1 cellular context compared by ENCODE assay signal in the genomic region with DNA sequence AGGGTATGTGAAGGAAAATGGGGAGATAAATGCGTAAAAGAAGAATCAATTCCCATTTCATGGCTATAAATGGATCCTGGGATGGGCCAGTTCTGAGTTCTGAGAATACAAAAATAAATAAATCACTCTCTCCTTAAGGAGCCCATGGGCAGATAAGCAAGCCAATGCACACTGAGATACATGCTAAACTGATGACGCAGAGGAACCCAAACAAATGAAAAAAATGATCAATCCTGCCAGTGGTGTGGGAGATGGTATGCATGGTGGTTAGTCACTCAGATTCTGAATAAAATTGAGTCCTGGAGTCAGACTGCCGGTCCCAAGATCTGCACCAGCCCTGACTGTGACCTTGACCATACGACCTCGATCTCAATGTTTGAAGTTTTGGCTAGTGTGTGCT.
A peak's percentile ranks its signal among the peaks of the same experiment; 100 is the strongest.
TF ChIP-seq lines count a peak whose summit lies in the region.

No MANE protein-coding gene starts in this region.

TF ChIP-seq in SK-N-SH, 30 proteins besides CTCF, POLR2A, EP300 and RAD21:
- TF ChIP-seq GABPA (IDR thresholded peaks at IDR 0.05; ENCODE audit: low read depth) (no peak), NFIC (IDR thresholded peaks at IDR 0.05; ENCODE audit: borderline replicate concordance) (no peak), MXI1 (IDR thresholded peaks at IDR 0.05; ENCODE audit: low read depth, low read length) (no peak), SMC3 (IDR thresholded peaks at IDR 0.05; ENCODE audit: low read depth, low read length) (no peak), NRF1 (IDR thresholded peaks at IDR 0.05; ENCODE audit: low read depth, low read length) (no peak), FOSL2 (IDR thresholded peaks at IDR 0.05; ENCODE audit: borderline replicate concordance, low read depth) (peak; percentile 48; the same call in 1 of the 2 replicates), TCF12 (IDR thresholded peaks at IDR 0.05) (peak; percentile 58), MEF2A (IDR thresholded peaks at IDR 0.05; ENCODE audit: borderline replicate concordance, low read depth) (no peak), JUND (IDR thresholded peaks at IDR 0.05) (peak; percentile 45; the same call in 1 of the 2 replicates), RFX5 (IDR thresholded peaks at IDR 0.05; ENCODE audit: low read length) (no peak), SIN3A (IDR thresholded peaks at IDR 0.05; ENCODE audit: borderline replicate concordance, low read depth, low read length) (no peak), YY1 (IDR thresholded peaks at IDR 0.05; ENCODE audit: low read depth) (no peak), TAF1 (IDR thresholded peaks at IDR 0.05; ENCODE audit: borderline replicate concordance, low read depth, low read length) (no peak)
- TF ChIP-seq, protein P1, sequence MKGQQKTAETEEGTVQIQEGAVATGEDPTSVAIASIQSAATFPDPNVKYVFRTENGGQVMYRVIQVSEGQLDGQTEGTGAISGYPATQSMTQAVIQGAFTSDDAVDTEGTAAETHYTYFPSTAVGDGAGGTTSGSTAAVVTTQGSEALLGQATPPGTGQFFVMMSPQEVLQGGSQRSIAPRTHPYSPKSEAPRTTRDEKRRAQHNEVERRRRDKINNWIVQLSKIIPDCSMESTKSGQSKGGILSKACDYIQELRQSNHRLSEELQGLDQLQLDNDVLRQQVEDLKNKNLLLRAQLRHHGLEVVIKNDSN (IDR thresholded peaks at IDR 0.05; ENCODE audit: borderline replicate concordance, low read depth), result no peak
- TF ChIP-seq, protein P2, sequence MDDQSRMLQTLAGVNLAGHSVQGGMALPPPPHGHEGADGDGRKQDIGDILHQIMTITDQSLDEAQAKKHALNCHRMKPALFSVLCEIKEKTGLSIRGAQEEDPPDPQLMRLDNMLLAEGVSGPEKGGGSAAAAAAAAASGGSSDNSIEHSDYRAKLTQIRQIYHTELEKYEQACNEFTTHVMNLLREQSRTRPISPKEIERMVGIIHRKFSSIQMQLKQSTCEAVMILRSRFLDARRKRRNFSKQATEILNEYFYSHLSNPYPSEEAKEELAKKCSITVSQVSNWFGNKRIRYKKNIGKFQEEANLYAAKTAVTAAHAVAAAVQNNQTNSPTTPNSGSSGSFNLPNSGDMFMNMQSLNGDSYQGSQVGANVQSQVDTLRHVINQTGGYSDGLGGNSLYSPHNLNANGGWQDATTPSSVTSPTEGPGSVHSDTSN (IDR thresholded peaks at IDR 0.05), result peak; percentile 81
- TF ChIP-seq, protein P3, sequence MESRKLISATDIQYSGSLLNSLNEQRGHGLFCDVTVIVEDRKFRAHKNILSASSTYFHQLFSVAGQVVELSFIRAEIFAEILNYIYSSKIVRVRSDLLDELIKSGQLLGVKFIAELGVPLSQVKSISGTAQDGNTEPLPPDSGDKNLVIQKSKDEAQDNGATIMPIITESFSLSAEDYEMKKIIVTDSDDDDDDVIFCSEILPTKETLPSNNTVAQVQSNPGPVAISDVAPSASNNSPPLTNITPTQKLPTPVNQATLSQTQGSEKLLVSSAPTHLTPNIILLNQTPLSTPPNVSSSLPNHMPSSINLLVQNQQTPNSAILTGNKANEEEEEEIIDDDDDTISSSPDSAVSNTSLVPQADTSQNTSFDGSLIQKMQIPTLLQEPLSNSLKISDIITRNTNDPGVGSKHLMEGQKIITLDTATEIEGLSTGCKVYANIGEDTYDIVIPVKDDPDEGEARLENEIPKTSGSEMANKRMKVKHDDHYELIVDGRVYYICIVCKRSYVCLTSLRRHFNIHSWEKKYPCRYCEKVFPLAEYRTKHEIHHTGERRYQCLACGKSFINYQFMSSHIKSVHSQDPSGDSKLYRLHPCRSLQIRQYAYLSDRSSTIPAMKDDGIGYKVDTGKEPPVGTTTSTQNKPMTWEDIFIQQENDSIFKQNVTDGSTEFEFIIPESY (IDR thresholded peaks at IDR 0.05; ENCODE audit: borderline replicate concordance, low read depth), result no peak
- TF ChIP-seq, protein P4, sequence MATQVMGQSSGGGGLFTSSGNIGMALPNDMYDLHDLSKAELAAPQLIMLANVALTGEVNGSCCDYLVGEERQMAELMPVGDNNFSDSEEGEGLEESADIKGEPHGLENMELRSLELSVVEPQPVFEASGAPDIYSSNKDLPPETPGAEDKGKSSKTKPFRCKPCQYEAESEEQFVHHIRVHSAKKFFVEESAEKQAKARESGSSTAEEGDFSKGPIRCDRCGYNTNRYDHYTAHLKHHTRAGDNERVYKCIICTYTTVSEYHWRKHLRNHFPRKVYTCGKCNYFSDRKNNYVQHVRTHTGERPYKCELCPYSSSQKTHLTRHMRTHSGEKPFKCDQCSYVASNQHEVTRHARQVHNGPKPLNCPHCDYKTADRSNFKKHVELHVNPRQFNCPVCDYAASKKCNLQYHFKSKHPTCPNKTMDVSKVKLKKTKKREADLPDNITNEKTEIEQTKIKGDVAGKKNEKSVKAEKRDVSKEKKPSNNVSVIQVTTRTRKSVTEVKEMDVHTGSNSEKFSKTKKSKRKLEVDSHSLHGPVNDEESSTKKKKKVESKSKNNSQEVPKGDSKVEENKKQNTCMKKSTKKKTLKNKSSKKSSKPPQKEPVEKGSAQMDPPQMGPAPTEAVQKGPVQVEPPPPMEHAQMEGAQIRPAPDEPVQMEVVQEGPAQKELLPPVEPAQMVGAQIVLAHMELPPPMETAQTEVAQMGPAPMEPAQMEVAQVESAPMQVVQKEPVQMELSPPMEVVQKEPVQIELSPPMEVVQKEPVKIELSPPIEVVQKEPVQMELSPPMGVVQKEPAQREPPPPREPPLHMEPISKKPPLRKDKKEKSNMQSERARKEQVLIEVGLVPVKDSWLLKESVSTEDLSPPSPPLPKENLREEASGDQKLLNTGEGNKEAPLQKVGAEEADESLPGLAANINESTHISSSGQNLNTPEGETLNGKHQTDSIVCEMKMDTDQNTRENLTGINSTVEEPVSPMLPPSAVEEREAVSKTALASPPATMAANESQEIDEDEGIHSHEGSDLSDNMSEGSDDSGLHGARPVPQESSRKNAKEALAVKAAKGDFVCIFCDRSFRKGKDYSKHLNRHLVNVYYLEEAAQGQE (IDR thresholded peaks at IDR 0.05; ENCODE audit: low read depth, low read length), result no peak
- TF ChIP-seq, protein P5, sequence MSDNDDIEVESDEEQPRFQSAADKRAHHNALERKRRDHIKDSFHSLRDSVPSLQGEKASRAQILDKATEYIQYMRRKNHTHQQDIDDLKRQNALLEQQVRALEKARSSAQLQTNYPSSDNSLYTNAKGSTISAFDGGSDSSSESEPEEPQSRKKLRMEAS (IDR thresholded peaks at IDR 0.05; ENCODE audit: low read depth), result no peak
